In genomic region chr22:49800408-49801238, GRCh38 we compare ENCODE assay signal across 17 cellular contexts. TPM values are rescaled to one million over a fixed set of nuclear protein-coding genes. Genes with fewer than 3 reads are reported as not detected.
DNase-seq lines count a peak whose midpoint lies in the region; ATAC-seq and TF ChIP-seq lines count a peak whose summit lies in the region.
"Had no signal": no experiment of that assay in that cellular context is flagged by ENCODE, and none has a peak within 500 bp of the region (broad histone marks: within the 10 kb centered on the region; RNA-seq: fewer than 3 reads in every experiment).

No MANE protein-coding gene starts in this region.

- H3K27me3 ChIP-seq in HUES6 (ENCODE audit: control insufficient read depth, insufficient read depth, low read length) (no peaks in the 10 kb centered on the region), brain microvascular endothelial cell (replicated peaks) (no peaks in the 10 kb centered on the region), transverse colon (no peaks in the 10 kb centered on the region)
- H3K27me3 ChIP-seq: gastroesophageal sphincter had no signal

- H3K9me3 ChIP-seq in HUES6 (ENCODE audit: control insufficient read depth, insufficient read depth, low read depth, low read length) (no peaks in the 10 kb centered on the region), transverse colon (no peaks in the 10 kb centered on the region)
- H3K9me3 ChIP-seq: gastroesophageal sphincter, mucosa of descending colon had no signal

- no peaks in the 10 kb centered on the region for H3K27me3 Mint-ChIP-seq in activated T-helper 2 cell treated with anti-CD3 and anti-CD28 coated beads, Interferon-gamma antibody, Interleukin-2, Interleukin-4, amounts not matched to agents 10 μg/mL and 5 μg/mL and 100 μg/mL, durations not matched to agents 14 hours and 24 hours and 36 hours (ENCODE audit: low read depth)

- WGBS in transverse colon (ENCODE audit: low coverage in 1 of 2), 2 donors: 86% methylated on average over 29 of the region's 29 CpGs; no CpG with 5 or more reads in 1 of the 2 donors

- no peak overlapping the region for H3K4me3 Mint-ChIP-seq in activated T-helper 2 cell treated with anti-CD3 and anti-CD28 coated beads, Interferon-gamma antibody, Interleukin-2, Interleukin-4, amounts not matched to agents 10 μg/mL and 5 μg/mL and 100 μg/mL, durations not matched to agents 14 hours and 24 hours and 36 hours (ENCODE audit: low read depth)

- no peak for TF ChIP-seq POLR2A in transverse colon (IDR thresholded peaks at IDR 0.05)

- no peaks in the 10 kb centered on the region for H3K9me3 Mint-ChIP-seq in activated T-helper 2 cell treated with anti-CD3 and anti-CD28 coated beads, Interferon-gamma antibody, Interleukin-2, Interleukin-4, amounts not matched to agents 10 μg/mL and 5 μg/mL and 100 μg/mL, durations not matched to agents 14 hours and 24 hours and 36 hours

- intact Hi-C loops in sciatic nerve (cut with DNase I) (no loop called here), transverse colon (cut with DNase I; ENCODE audit: low total_unique reads) (no loop called here)
- intact Hi-C loops in activated T-helper 2 cell treated with anti-CD3 and anti-CD28 coated beads, Interferon-gamma antibody, Interleukin-2, Interleukin-4, amounts not matched to agents 10 μg/mL and 5 μg/mL and 100 μg/mL, durations not matched to agents 14 hours and 24 hours and 36 hours (cut with micrococcal nuclease): loop anchor here (10.0 kb wide), 1 partner anchor 84 kb away; no protein-coding TSS in a partner anchor

- H3K36me3 Mint-ChIP-seq in activated T-helper 2 cell treated with anti-CD3 and anti-CD28 coated beads, Interferon-gamma antibody, Interleukin-2, Interleukin-4, amounts not matched to agents 10 μg/mL and 5 μg/mL and 100 μg/mL, durations not matched to agents 14 hours and 24 hours and 36 hours (ENCODE audit: low read depth): peaks cover 54% of the 10 kb centered on the region

- no peak for TF ChIP-seq EP300 in transverse colon (IDR thresholded peaks at IDR 0.05; ENCODE audit: low read depth)

- H3K9ac ChIP-seq in HUES6 (ENCODE audit: low read length): no peak overlapping the region

- TF ChIP-seq CTCF in brain microvascular endothelial cell (IDR thresholded peaks at IDR 0.05; ENCODE audit: low read depth, low read length, missing control alignments) (peak; percentile 6), transverse colon (IDR thresholded peaks at IDR 0.05) (no peak)

- no peak overlapping the region for H3K27ac Mint-ChIP-seq in activated T-helper 2 cell treated with anti-CD3 and anti-CD28 coated beads, Interferon-gamma antibody, Interleukin-2, Interleukin-4, amounts not matched to agents 10 μg/mL and 5 μg/mL and 100 μg/mL, durations not matched to agents 14 hours and 24 hours and 36 hours

- H3K36me3 ChIP-seq in HUES6 (ENCODE audit: control insufficient read depth, insufficient read depth, low read length) (peaks cover 71% of the 10 kb centered on the region), brain microvascular endothelial cell (replicated peaks) (peaks cover 44% of the 10 kb centered on the region), transverse colon (peaks cover 0 to 27% (median 6%) of the 10 kb centered on the region in 4 donors)

- no peaks in the 10 kb centered on the region for H3K4me1 Mint-ChIP-seq in activated T-helper 2 cell treated with anti-CD3 and anti-CD28 coated beads, Interferon-gamma antibody, Interleukin-2, Interleukin-4, amounts not matched to agents 10 μg/mL and 5 μg/mL and 100 μg/mL, durations not matched to agents 14 hours and 24 hours and 36 hours (ENCODE audit: low read depth)

- H3K27ac ChIP-seq in HUES6 (ENCODE audit: low read depth, low read length): 0 out of 2 replicates have a peak overlapping the region, but pooled peaks have one; percentile 29
- H3K27ac ChIP-seq in brain microvascular endothelial cell: no peak overlapping the region
- no peak overlapping the region for H3K27ac ChIP-seq in transverse colon
- H3K27ac ChIP-seq: C4-2B had no signal

- H3K4me3 ChIP-seq in HUES6 (ENCODE audit: low read depth, low read length): no peak overlapping the region
- no peak overlapping the region for H3K4me3 ChIP-seq in brain microvascular endothelial cell (ENCODE audit: low read depth, low read length)
- H3K4me3 ChIP-seq in transverse colon: no peak overlapping the region
- H3K4me3 ChIP-seq: gastroesophageal sphincter, mucosa of descending colon had no signal

- H3K4me1 ChIP-seq in HUES6 (ENCODE audit: control insufficient read depth, insufficient read depth, low read length) (no peaks in the 10 kb centered on the region), transverse colon (peaks cover 0 to 8% (median 5%) of the 10 kb centered on the region in 4 donors)

- DNase-seq in brain microvascular endothelial cell: no peak
- no peak for DNase-seq in left lobe of liver (ENCODE audit: low spot score)
- DNase-seq in sciatic nerve (ENCODE audit: low spot score): no peak
- DNase-seq in activated T-helper 2 cell treated with anti-CD3 and anti-CD28 coated beads, Interferon-gamma antibody, Interleukin-2, Interleukin-4, amounts not matched to agents 10 μg/mL and 5 μg/mL and 100 μg/mL, durations not matched to agents 14 hours and 24 hours and 36 hours (ENCODE audit: low spot score): no peak
- DNase-seq in transverse colon: no peak
- no peak for DNase-seq in iPS-NIHi7 (ENCODE audit: extremely low spot score)
- DNase-seq: DMS79; islet precursor cell; Kasumi-1; mucosa of descending colon; RPMI8226; stimulated activated CD4-positive, alpha-beta T cell treated with anti-CD3 and anti-CD28 coated beads, Interleukin-15, amount 100 ng/mL, for 24 hours; substantia nigra had no signal

- ATAC-seq in left lobe of liver: peak; percentile 26
- peak; percentile 17 for ATAC-seq in sciatic nerve
- ATAC-seq: activated CD4-positive, CD25-positive, alpha-beta regulatory T cell treated with anti-CD3 and anti-CD28 coated beads, Interleukin-2, amount 50 U/mL, for 24 hours; gastroesophageal sphincter; mucosa of descending colon had no signal

- in situ Hi-C loops in brain microvascular endothelial cell (cut with HindIII; ENCODE audit: low pct_ligation_motif_present, low sequenced_read_pairs) (no loop called here), transverse colon (cut with MboI; ENCODE audit: low pct_ligation_motif_present in 1 of 4, low pct_unique_long_range_greater_than_20kb in 1 of 4, low sequenced_read_pairs in 3 of 4) (no loop called here)

RNA-seq across cellular contexts. Expression of gene BRD1, which starts 27.1 kb away (rescaled TPM):
- total RNA-seq in left lobe of liver (17.9 TPM), sciatic nerve (37.7 TPM), transverse colon (10 to 100 TPM; 43.4 to 70.5 (median 50.3) TPM)
- 41.3 and 46.2 TPM in 2 replicates for total RNA-seq in activated T-helper 2 cell treated with anti-CD3 and anti-CD28 coated beads, Interferon-gamma antibody, Interleukin-2, Interleukin-4, amounts not matched to agents 10 μg/mL and 5 μg/mL and 100 μg/mL, durations not matched to agents 14 hours and 24 hours and 36 hours

RNA-seq across cellular contexts. Expression of gene ZBED4, which starts 53.0 kb away (rescaled TPM):
- total RNA-seq in left lobe of liver (4.7 TPM), sciatic nerve (8.0 TPM), transverse colon (10 to 100 TPM; 19.9 to 30.7 (median 24.9) TPM)
- total RNA-seq in activated T-helper 2 cell treated with anti-CD3 and anti-CD28 coated beads, Interferon-gamma antibody, Interleukin-2, Interleukin-4, amounts not matched to agents 10 μg/mL and 5 μg/mL and 100 μg/mL, durations not matched to agents 14 hours and 24 hours and 36 hours: 25.2 and 25.6 TPM in 2 replicates
